In genomic region chr1:29271724-29272123, GRCh38 we compare ENCODE assay signal across 8 cellular contexts. TPM values are rescaled to one million over a fixed set of nuclear protein-coding genes. Genes with fewer than 3 reads are reported as not detected.
DNase-seq lines count a peak whose midpoint lies in the region; ATAC-seq and TF ChIP-seq lines count a peak whose summit lies in the region.

No MANE protein-coding gene starts in this region.

- H3K27me3 ChIP-seq in AG04450 (ENCODE audit: control insufficient read depth, insufficient read depth, low read length), result no peaks in the 10 kb centered on the region

- peak overlapping the region; percentile 17; the same call in 1 of the 2 replicates for H3K4me3 ChIP-seq in AG04450 (ENCODE audit: low read depth, low read length)

- 0 out of 2 replicates have a peak, but pooled peaks cover 4% of the 10 kb centered on the region for H3K9me3 ChIP-seq in AG04450 (ENCODE audit: control insufficient read depth, insufficient read depth, low read length)

- H3K27ac ChIP-seq in AG04450 (ENCODE audit: low read depth, low read length), result peak overlapping the region; percentile 31

- DNase-seq in AG04450 (ENCODE audit: low read depth, low spot score), result no peak
- DNase-seq in NCI-H226, result peak; percentile 86
- DNase-seq in mesenteric fat pad (ENCODE audit: low spot score), result peak; percentile 57
- DNase-seq in COLO668 (lab: John Stamatoyannopoulos, UW; ENCODE audit: unreplicated experiment), result no peak
- no peak for DNase-seq in stimulated activated CD8-positive, alpha-beta memory T cell treated with anti-CD3 and anti-CD28 coated beads, Interleukin-4, amount 100 ng/mL, for 48 hours
- DNase-seq in GM13976 (ENCODE audit: low spot score), result no peak

- POLR2A ChIA-PET in AG04450 (lab: Yijun Ruan, JAX), result interaction anchor here (1.1 kb wide), 1 partner anchor 417 kb away, joined by 3 read pairs; no protein-coding TSS in a partner anchor

- CTCF ChIA-PET in AG04450 (lab: Charles Lee), result interaction anchor here (1.0 to 1.5 kb wide), 3 partner anchors 13 to 521 kb away, joined by 3 read pairs; no protein-coding TSS in a partner anchor

- TF ChIP-seq CTCF in AG04450 (IDR thresholded peaks at IDR 0.05; ENCODE audit: low read depth, low read length) (no peak), GM13976 (IDR thresholded peaks at IDR 0.05; ENCODE audit: borderline replicate concordance, control extremely low read depth, extremely low read depth, insufficient read depth, missing control alignments) (no peak)

- ATAC-seq in esophagus mucosa (peak; percentile 84), GM21737 (IDR thresholded peaks at IDR 0.05; ENCODE audit: unreplicated experiment) (no peak)

- in situ Hi-C loops in GM13976 (cut with MboI; ENCODE audit: low sequenced_read_pairs, unreplicated experiment), result no loop called here

RNA-seq across cellular contexts. Expression of gene PTPRU, which starts 35.4 kb away (rescaled TPM):
- polyA plus RNA-seq in AG04450 (2011; rRNA removed), result 7.8 and 9.7 TPM in 2 replicates
- 18.5 and 23.1 TPM in 2 replicates for polyA minus RNA-seq in AG04450 (2011; rRNA and poly(A)+ RNA removed)
- total RNA-seq in esophagus mucosa, result 6.2 TPM
- total RNA-seq in mesenteric fat pad, result 17.2 TPM

RNA-seq across cellular contexts. Expression of gene MECR, which starts 41.0 kb away (rescaled TPM):
- polyA plus RNA-seq in AG04450 (2011; rRNA removed), result 18.2 and 23.4 TPM in 2 replicates
- 27.4 and 35.4 TPM in 2 replicates for polyA minus RNA-seq in AG04450 (2011; rRNA and poly(A)+ RNA removed)
- 21.0 TPM for total RNA-seq in esophagus mucosa
- 57.4 TPM for total RNA-seq in mesenteric fat pad

Comparison
In these comparisons a context has a peak if more than half of its experiments do, and no peak if none do; other contexts are left out.
1. DNase-seq: peak in NCI-H226 (single experiment) and mesenteric fat pad (single experiment); none in AG04450 (single experiment), COLO668 (single experiment), stimulated activated CD8-positive, alpha-beta memory T cell treated with anti-CD3 and anti-CD28 coated beads, Interleukin-4, amount 100 ng/mL, for 48 hours (single experiment) and GM13976 (single experiment).